ENCODE assay signal across 24 cellular contexts in genomic region chr2:27571681-27572080, GRCh38. TPM values are rescaled to one million over a fixed set of nuclear protein-coding genes. Genes with fewer than 3 reads are reported as not detected.
DNase-seq lines count a peak whose midpoint lies in the region; ATAC-seq and TF ChIP-seq lines count a peak whose summit lies in the region.
"Had no signal": no experiment of that assay in that cellular context is flagged by ENCODE, and none has a peak within 500 bp of the region (broad histone marks: within the 10 kb centered on the region; RNA-seq: fewer than 3 reads in every experiment).

No MANE protein-coding gene starts in this region.

- H3K4me3 Mint-ChIP-seq in natural killer cell treated with Interleukin-12 subunit alpha and Interleukin-12 subunit beta and Interleukin-15 and Interleukin-18, amount 100 ng/mL, for 72 hours = peak overlapping the region; percentile 5
- H3K4me3 Mint-ChIP-seq in CD8-positive, alpha-beta T cell = no peak overlapping the region
- H3K4me3 Mint-ChIP-seq: B cell; CD4-positive, alpha-beta T cell had no signal

- no peak for TF ChIP-seq POLR2A in esophagus muscularis mucosa (IDR thresholded peaks at IDR 0.05; ENCODE audit: low read depth)

- H3K36me3 Mint-ChIP-seq in natural killer cell treated with Interleukin-12 subunit alpha and Interleukin-12 subunit beta and Interleukin-15 and Interleukin-18, amount 100 ng/mL, for 72 hours = peaks cover 5% of the 10 kb centered on the region
- H3K36me3 Mint-ChIP-seq in CD8-positive, alpha-beta T cell = no peaks in the 10 kb centered on the region
- H3K36me3 Mint-ChIP-seq: CD8-positive, alpha-beta memory T cell had no signal

- no peaks in the 10 kb centered on the region for H4K20me1 ChIP-seq in KMS-11 (ENCODE audit: insufficient read depth)
- H4K20me1 ChIP-seq: BLaER1 treated with 17β-estradiol and CSF1 and Interleukin-3, amounts not matched to agents 10 nM and 100 nM had no signal

- H3K27me3 ChIP-seq in KMS-11 (ENCODE audit: insufficient read depth, low read depth) = no peaks in the 10 kb centered on the region
- H3K27me3 ChIP-seq in esophagus muscularis mucosa = peaks cover 0 to 6% (median 0%) of the 10 kb centered on the region in 4 donors
- H3K27me3 ChIP-seq in CD8-positive, alpha-beta T cell (ENCODE audit: insufficient read depth, low read length) = no peaks in the 10 kb centered on the region
- H3K27me3 ChIP-seq: BLaER1 treated with 17β-estradiol and CSF1 and Interleukin-3, amounts not matched to agents 10 nM and 100 nM had no signal

- peak overlapping the region; percentile 81 for H3K4me2 ChIP-seq in KMS-11
- H3K4me2 ChIP-seq: BLaER1 treated with 17β-estradiol and CSF1 and Interleukin-3, amounts not matched to agents 10 nM and 100 nM had no signal

- H3K36me3 ChIP-seq in KMS-11 (ENCODE audit: insufficient read depth) (no peaks in the 10 kb centered on the region), esophagus muscularis mucosa (no peaks in the 10 kb centered on the region)
- H3K36me3 ChIP-seq in CD8-positive, alpha-beta T cell (ENCODE audit: insufficient read depth, low read length) = no peaks in the 10 kb centered on the region

- H3K4me1 ChIP-seq in KMS-11 (ENCODE audit: low read depth, poor library complexity, severe bottlenecking) (peaks cover 85% of the 10 kb centered on the region), esophagus muscularis mucosa (no peaks in the 10 kb centered on the region)
- no peaks in the 10 kb centered on the region for H3K4me1 ChIP-seq in CD8-positive, alpha-beta T cell (ENCODE audit: insufficient read depth, low read length)
- H3K4me1 ChIP-seq: BLaER1 treated with 17β-estradiol and CSF1 and Interleukin-3, amounts not matched to agents 10 nM and 100 nM had no signal

- no peak for ATAC-seq in natural killer cell treated with Interleukin-12 subunit alpha and Interleukin-12 subunit beta and Interleukin-15 and Interleukin-18, amount 100 ng/mL, for 72 hours
- ATAC-seq in CD8-positive, alpha-beta T cell = no peak
- ATAC-seq: GM12878 had no signal

- TF ChIP-seq CTCF in KMS-11 (conservative IDR thresholded peaks at IDR 0.05; ENCODE audit: low read depth, low read length) (no peak), esophagus muscularis mucosa (IDR thresholded peaks at IDR 0.05) (no peak)
- TF ChIP-seq CTCF in CD8-positive, alpha-beta T cell (IDR thresholded peaks at IDR 0.05) = no peak

- 89% methylated on average over 1 of the region's 1 CpG for WGBS in esophagus muscularis mucosa

- peaks cover 23 to 36% of the 10 kb centered on the region in 2 donors for H3K4me1 Mint-ChIP-seq in natural killer cell treated with Interleukin-12 subunit alpha and Interleukin-12 subunit beta and Interleukin-15 and Interleukin-18, amount 100 ng/mL, for 72 hours (ENCODE audit: low read depth in 2 of 2)
- peaks cover 6% of the 10 kb centered on the region for H3K4me1 Mint-ChIP-seq in CD8-positive, alpha-beta T cell (ENCODE audit: low read depth)
- H3K4me1 Mint-ChIP-seq: B cell had no signal

- H3K9me3 Mint-ChIP-seq in natural killer cell treated with Interleukin-12 subunit alpha and Interleukin-12 subunit beta and Interleukin-15 and Interleukin-18, amount 100 ng/mL, for 72 hours = peaks cover 3% of the 10 kb centered on the region
- peaks cover 5% of the 10 kb centered on the region for H3K9me3 Mint-ChIP-seq in CD8-positive, alpha-beta T cell

- peak overlapping the region; percentile 75; the same call in 1 of the 2 replicates for H3K27ac ChIP-seq in KMS-11
- no peak overlapping the region for H3K27ac ChIP-seq in esophagus muscularis mucosa (replicated peaks in 1 of 4)
- H3K27ac ChIP-seq in CD8-positive, alpha-beta T cell (ENCODE audit: low read depth, low read length) = no peak overlapping the region
- H3K27ac ChIP-seq: BLaER1 treated with 17β-estradiol and CSF1 and Interleukin-3, amounts not matched to agents 10 nM and 100 nM; C4-2B had no signal

- peaks cover 0 to 49% (median 40%) of the 10 kb centered on the region in 4 donors for H3K9me3 ChIP-seq in esophagus muscularis mucosa
- H3K9me3 ChIP-seq in CD8-positive, alpha-beta T cell (ENCODE audit: low read length) = peaks cover 4% of the 10 kb centered on the region

- CTCF ChIA-PET in CD8-positive, alpha-beta T cell (lab: Charles Lee) = no interaction called here

- POLR2A ChIA-PET in CD8-positive, alpha-beta T cell (lab: Charles Lee) = no interaction called here

- H3K9ac ChIP-seq in KMS-11 = peak overlapping the region; percentile 7; the same call in 1 of the 2 replicates
- H3K9ac ChIP-seq: BLaER1 treated with 17β-estradiol and CSF1 and Interleukin-3, amounts not matched to agents 10 nM and 100 nM had no signal

- no peaks in the 10 kb centered on the region for H3K79me2 ChIP-seq in KMS-11 (ENCODE audit: insufficient read depth, low read depth)

- peaks cover 18 to 58% of the 10 kb centered on the region in 2 donors for H3K27me3 Mint-ChIP-seq in natural killer cell treated with Interleukin-12 subunit alpha and Interleukin-12 subunit beta and Interleukin-15 and Interleukin-18, amount 100 ng/mL, for 72 hours
- peaks cover 21% of the 10 kb centered on the region for H3K27me3 Mint-ChIP-seq in CD8-positive, alpha-beta T cell (ENCODE audit: low read depth)

- peak overlapping the region in 1 of 2 donors; percentile 52 for H3K27ac Mint-ChIP-seq in natural killer cell treated with Interleukin-12 subunit alpha and Interleukin-12 subunit beta and Interleukin-15 and Interleukin-18, amount 100 ng/mL, for 72 hours
- H3K27ac Mint-ChIP-seq in CD8-positive, alpha-beta T cell = no peak overlapping the region
- H3K27ac Mint-ChIP-seq: B cell; CD4-positive, alpha-beta T cell; CD8-positive, alpha-beta memory T cell had no signal

- H3K4me3 ChIP-seq in KMS-11 (IDR thresholded peaks at IDR 0.05; ENCODE audit: insufficient read depth, low read depth, low read length) = no peak overlapping the region
- H3K4me3 ChIP-seq in esophagus muscularis mucosa = no peak overlapping the region
- H3K4me3 ChIP-seq in CD8-positive, alpha-beta T cell (ENCODE audit: low read depth, low read length) = no peak overlapping the region
- H3K4me3 ChIP-seq: BLaER1 treated with 17β-estradiol and CSF1 and Interleukin-3, amounts not matched to agents 10 nM and 100 nM; GM12878 had no signal

- DNase-seq in esophagus muscularis mucosa (ENCODE audit: extremely low spot score) (peak; percentile 57), hepatic stellate cell (ENCODE audit: low spot score) (no peak), AG08396 (ENCODE audit: low spot score) (no peak)
- DNase-seq in natural killer cell treated with Interleukin-12 subunit alpha and Interleukin-12 subunit beta and Interleukin-15 and Interleukin-18, amount 100 ng/mL, for 72 hours (ENCODE audit: low spot score) = no peak
- no peak for DNase-seq in CD8-positive, alpha-beta T cell
- DNase-seq: 8988T; ACHN; AML-193; CD4-positive, alpha-beta T cell; COR-L47; DMS 273 treated with DMSO at 0.1 percent for 48 hours; DMS153; DMS53; DMS79; DND-41; EL; GDM1 had no signal

- intact Hi-C loops in esophagus muscularis mucosa (cut with DNase I) = no loop called here
- intact Hi-C loops in CD8-positive, alpha-beta T cell (cut with DNase I, micrococcal nuclease) = no loop called here

- no peak overlapping the region for H2AFZ ChIP-seq in KMS-11 (ENCODE audit: low read depth)

- no peak for TF ChIP-seq EP300 in esophagus muscularis mucosa (IDR thresholded peaks at IDR 0.05)

RNA-seq across cellular contexts. Expression of gene ZNF512, which starts 11.2 kb away (rescaled TPM):
- 10 to 100 TPM; 29.5 to 39.3 (median 33.7) TPM for total RNA-seq in esophagus muscularis mucosa
- 10 to 100 TPM; 10.1 to 24.0 TPM for total RNA-seq in natural killer cell treated with Interleukin-12 subunit alpha and Interleukin-12 subunit beta and Interleukin-15 and Interleukin-18, amount 100 ng/mL, for 72 hours
- total RNA-seq in CD8-positive, alpha-beta T cell = 10 to 100 TPM; 12.4 TPM
- total RNA-seq: G401 had no signal

RNA-seq across cellular contexts. Expression of gene CCDC121, which starts 57.1 kb away (rescaled TPM):
- 1 to 10 TPM; 2.7 to 6.2 (median 5.2) TPM for total RNA-seq in esophagus muscularis mucosa
- under 1 TPM in 1 of 2 donors, not detected in 1; 0.36 TPM for total RNA-seq in natural killer cell treated with Interleukin-12 subunit alpha and Interleukin-12 subunit beta and Interleukin-15 and Interleukin-18, amount 100 ng/mL, for 72 hours
- 1 to 10 TPM in 1 of 2 experiments, under 1 TPM in 1; 0.92 to 1.4 TPM for total RNA-seq in CD8-positive, alpha-beta T cell

RNA-seq across cellular contexts. Expression of gene GPN1, which starts 57.2 kb away (rescaled TPM):
- 10 to 100 TPM; 18.8 to 28.1 (median 22.7) TPM for total RNA-seq in esophagus muscularis mucosa
- 10 to 100 TPM; 32.7 to 36.9 TPM for total RNA-seq in natural killer cell treated with Interleukin-12 subunit alpha and Interleukin-12 subunit beta and Interleukin-15 and Interleukin-18, amount 100 ng/mL, for 72 hours
- 10 to 100 TPM; 40.6 to 41.7 TPM for total RNA-seq in CD8-positive, alpha-beta T cell
